ENCODE assay signal across 8 cellular contexts in genomic region chr15:69031013-69032001, GRCh38. TPM values are rescaled to one million over a fixed set of nuclear protein-coding genes. Genes with fewer than 3 reads are reported as not detected.
DNase-seq lines count a peak whose midpoint lies in the region; ATAC-seq lines count a peak whose summit lies in the region.

No MANE protein-coding gene starts in this region.

- DNase-seq in EL (peak; percentile 25), NCI-H345 (lab: John Stamatoyannopoulos, UW) (peak; percentile 49), head of caudate nucleus (peak in 38 of 42 donors; percentile 13 to 62 (median 30)), posterior vena cava (ENCODE audit: low spot score) (peak; percentile 84), GOT3 (lab: John Stamatoyannopoulos, UW) (no peak)
- peak; percentile 5 for DNase-seq in activated effector memory CD4-positive, alpha-beta T cell treated with Interleukin-2 at 50 U/mL for 16 hours

- no peak for ATAC-seq in GM21528 (IDR thresholded peaks at IDR 0.05; ENCODE audit: low FRiP score, unreplicated experiment)
- no peak for ATAC-seq in GM21723 (IDR thresholded peaks at IDR 0.05; ENCODE audit: unreplicated experiment)

- intact Hi-C loops in head of caudate nucleus (cut with DNase I) (no loop called here), posterior vena cava (cut with DNase I) (no loop called here)

RNA-seq across cellular contexts. Expression of gene NOX5, which starts 16.8 kb away (rescaled TPM):
- under 1 TPM; 0.09 to 0.10 TPM for total RNA-seq in posterior vena cava
